ENCODE assay signal across 14 cellular contexts in the genomic region with DNA sequence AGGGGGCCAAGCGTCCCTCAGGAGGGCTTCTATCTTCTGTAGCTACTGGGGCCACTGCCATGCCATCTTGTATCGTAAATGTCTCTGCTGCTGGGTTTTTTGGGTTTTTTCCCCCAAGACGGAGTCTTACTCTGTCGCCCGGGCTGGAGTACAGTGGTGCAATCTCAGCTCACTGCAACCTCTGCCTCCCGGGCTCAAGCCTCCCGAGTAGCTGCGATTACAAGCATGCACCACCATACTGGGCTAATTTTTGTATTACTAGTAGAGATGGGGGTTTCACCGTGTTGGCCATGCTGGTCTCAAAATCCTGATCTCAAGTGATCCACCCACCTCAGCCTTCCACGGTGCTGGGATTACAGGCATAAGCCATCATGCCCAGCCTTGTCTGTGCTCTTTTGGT.
DNase-seq lines count a peak whose midpoint lies in the region; ATAC-seq, FAIRE-seq and TF ChIP-seq lines count a peak whose summit lies in the region.
"Had no signal": no experiment of that assay in that cellular context is flagged by ENCODE, and none has a peak within 500 bp of the region (broad histone marks: within the 10 kb centered on the region; RNA-seq: fewer than 3 reads in every experiment).

No MANE protein-coding gene starts in this region.

- H3K27me3 ChIP-seq in liver (ENCODE audit: control insufficient read depth in 4 of 4, insufficient read depth in 4 of 4, low read length in 3 of 4) (no peaks in the 10 kb centered on the region), trophoblast cell (ENCODE audit: insufficient read depth, low read length) (no peaks in the 10 kb centered on the region)
- H3K27me3 ChIP-seq: BLaER1 had no signal

- no peak overlapping the region for H3K4me2 ChIP-seq in A549
- no peak overlapping the region for H3K4me2 ChIP-seq in trophoblast cell (ENCODE audit: low read length)
- H3K4me2 ChIP-seq: BLaER1 had no signal

- TF ChIP-seq EP300 in A549 (IDR thresholded peaks at IDR 0.05), result no peak

- H3K9me3 ChIP-seq in A549 (no peaks in the 10 kb centered on the region), liver (ENCODE audit: control insufficient read depth in 4 of 4, low read length in 3 of 4) (no peaks in the 10 kb centered on the region), trophoblast cell (ENCODE audit: insufficient read depth, low read depth, low read length) (no peaks in the 10 kb centered on the region)
- H3K9me3 ChIP-seq: BLaER1, HAP-1 had no signal

- no peak overlapping the region for H3K14ac ChIP-seq in trophoblast cell (ENCODE audit: low read length)

- H3K4me1 ChIP-seq in A549 (peaks cover 44% of the 10 kb centered on the region), liver (ENCODE audit: control insufficient read depth in 4 of 4, insufficient read depth in 4 of 4, low read length in 3 of 4) (peaks cover 2 to 16% (median 6%) of the 10 kb centered on the region in 4 donors), trophoblast cell (ENCODE audit: control insufficient read depth in 1 of 2, insufficient read depth in 2 of 2, low read length in 2 of 2) (no peaks in the 10 kb centered on the region)
- H3K4me1 ChIP-seq: BLaER1, HAP-1 had no signal

- no peak overlapping the region for H3K23ac ChIP-seq in trophoblast cell (ENCODE audit: low read length)

- no peak overlapping the region for H4K12ac ChIP-seq in trophoblast cell (ENCODE audit: low read depth, low read length)

- ATAC-seq in A549 (no peak), GM19452 (IDR thresholded peaks at IDR 0.05; ENCODE audit: unreplicated experiment) (no peak)

- H2BK120ac ChIP-seq in trophoblast cell (ENCODE audit: insufficient read depth, low read length, poor library complexity), result no peak overlapping the region

- H4K91ac ChIP-seq in trophoblast cell (ENCODE audit: low read depth, low read length), result no peak overlapping the region

- H3K9ac ChIP-seq in liver (ENCODE audit: low read depth in 1 of 2, low read length in 2 of 2) (no peak overlapping the region), trophoblast cell (ENCODE audit: low read length) (no peak overlapping the region)
- H3K9ac ChIP-seq: BLaER1, GM23248 had no signal

- H3K18ac ChIP-seq in trophoblast cell (ENCODE audit: low read length), result no peak overlapping the region

- H3K79me1 ChIP-seq in trophoblast cell (ENCODE audit: low read length), result no peaks in the 10 kb centered on the region

- H2AFZ ChIP-seq in trophoblast cell (ENCODE audit: insufficient read depth, low read length, poor library complexity), result no peak overlapping the region
- H2AFZ ChIP-seq: GM23248 had no signal

- TF ChIP-seq CTCF in A549 (IDR thresholded peaks at IDR 0.05), result no peak
- TF ChIP-seq CTCF in VCaP (conservative IDR thresholded peaks at IDR 0.05), result no peak
- no peak for TF ChIP-seq CTCF in liver (IDR thresholded peaks at IDR 0.05; ENCODE audit: low read depth, low read length, missing input control)
- no peak for TF ChIP-seq CTCF in D721Med (IDR thresholded peaks at IDR 0.05; ENCODE audit: insufficient read depth, missing control alignments)

- H2BK12ac ChIP-seq in trophoblast cell (ENCODE audit: low read length), result no peak overlapping the region

- FAIRE-seq in A549 (lab: Jason Lieb, UNC) (no peak), D721Med (lab: Jason Lieb, UNC) (no peak)
- FAIRE-seq: G401.6 had no signal

- H3K27ac ChIP-seq in A549, result peak overlapping the region; percentile 87 to 91
- peak overlapping the region; percentile 16; the same call in 1 of the 2 replicates for H3K27ac ChIP-seq in VCaP
- H3K27ac ChIP-seq in liver (ENCODE audit: low read depth in 1 of 2, low read length in 2 of 2), result peak overlapping the region; percentile 45 to 62
- no peak overlapping the region for H3K27ac ChIP-seq in trophoblast cell (ENCODE audit: low read depth, low read length)
- H3K27ac ChIP-seq: 22Rv1, BLaER1, GM23248 had no signal

- TF ChIP-seq POLR2A in A549 (IDR thresholded peaks at IDR 0.05; ENCODE audit: low read length), result no peak

- DNase-seq in A549 (ENCODE audit: low read depth in 1 of 2, low spot score in 1 of 2), result no peak
- DNase-seq in trophoblast cell, result peak; percentile 54 to 64
- no peak for DNase-seq in NCI-H2107 (lab: John Stamatoyannopoulos, UW)
- DNase-seq in D721Med (ENCODE audit: insufficient read length, low spot score), result no peak
- DNase-seq in stimulated activated CD4-positive, alpha-beta T cell treated with anti-CD3 and anti-CD28 coated beads, Interleukin-15, amount 100 ng/mL, for 24 hours, result no peak
- DNase-seq: CD4-positive, alpha-beta memory T cell; GM23248 had no signal

- no peak for TF ChIP-seq RAD21 in A549 (conservative IDR thresholded peaks at IDR 0.05 in 1 of 2, IDR thresholded peaks at IDR 0.05 in 1 of 2)
- no peak for TF ChIP-seq RAD21 in liver (IDR thresholded peaks at IDR 0.05)

- H3K36me3 ChIP-seq in liver (ENCODE audit: control insufficient read depth in 4 of 4, insufficient read depth in 3 of 4, low read depth in 1 of 4, low read length in 3 of 4) (no peaks in the 10 kb centered on the region), trophoblast cell (ENCODE audit: control insufficient read depth in 1 of 2, insufficient read depth in 2 of 2, low read length in 2 of 2) (no peaks in the 10 kb centered on the region)
- H3K36me3 ChIP-seq: BLaER1, HAP-1 had no signal

- H4K8ac ChIP-seq in trophoblast cell (ENCODE audit: low read depth, low read length), result no peak overlapping the region

- WGBS in A549 (ENCODE audit: missing lambda C conversion rate), result 92% methylated on average over 10 of the region's 10 CpGs
- WGBS in liver, result 96% methylated on average over 10 of the region's 10 CpGs
- whole genome bisulfite sequencing in trophoblast cell (ENCODE audit: extremely low coverage, insufficient coverage, insufficient read length), result no CpG with 5 or more reads among the region's 10 CpGs

- CTCF ChIA-PET in A549 (lab: Yijun Ruan, JAX), result no interaction called here

- POLR2A ChIA-PET in A549 (lab: Yijun Ruan, JAX), result no interaction called here

- no peaks in the 10 kb centered on the region for H3K79me2 ChIP-seq in trophoblast cell (ENCODE audit: control insufficient read depth, insufficient read depth, low read length, poor library complexity)

- no peak overlapping the region for H3K4ac ChIP-seq in trophoblast cell (ENCODE audit: low read depth, low read length)

- no peak overlapping the region for H3K4me3 ChIP-seq in A549
- no peak overlapping the region for H3K4me3 ChIP-seq in liver (ENCODE audit: low read depth in 1 of 3, low read length in 3 of 3)
- no peak overlapping the region for H3K4me3 ChIP-seq in trophoblast cell (ENCODE audit: low read depth, low read length)
- H3K4me3 ChIP-seq: BLaER1, GM23248, HAP-1 had no signal

- no peak overlapping the region for H2BK5ac ChIP-seq in trophoblast cell (ENCODE audit: low read depth, low read length, poor library complexity)

- no peak overlapping the region for H2AK5ac ChIP-seq in trophoblast cell (ENCODE audit: low read length)

TF ChIP-seq in A549, 52 proteins besides CTCF, POLR2A, EP300 and RAD21:
- TF ChIP-seq PHF8 (IDR thresholded peaks at IDR 0.05; ENCODE audit: borderline replicate concordance, low read depth) (no peak), ZFP36 (IDR thresholded peaks at IDR 0.05; ENCODE audit: borderline replicate concordance, partially characterized antibody) (no peak)
- TF ChIP-seq, protein P1, sequence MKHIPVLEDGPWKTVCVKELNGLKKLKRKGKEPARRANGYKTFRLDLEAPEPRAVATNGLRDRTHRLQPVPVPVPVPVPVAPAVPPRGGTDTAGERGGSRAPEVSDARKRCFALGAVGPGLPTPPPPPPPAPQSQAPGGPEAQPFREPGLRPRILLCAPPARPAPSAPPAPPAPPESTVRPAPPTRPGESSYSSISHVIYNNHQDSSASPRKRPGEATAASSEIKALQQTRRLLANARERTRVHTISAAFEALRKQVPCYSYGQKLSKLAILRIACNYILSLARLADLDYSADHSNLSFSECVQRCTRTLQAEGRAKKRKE (CRISPR knock-in tag; IDR thresholded peaks at IDR 0.05; ENCODE audit: low read depth), result no peak

TF ChIP-seq in liver, 16 proteins besides CTCF, POLR2A, EP300 and RAD21:
- TF ChIP-seq FOXA1 (IDR thresholded peaks at IDR 0.05), result no peak
- TF ChIP-seq HNF4G (IDR thresholded peaks at IDR 0.05), result no peak
- TF ChIP-seq YY1 (IDR thresholded peaks at IDR 0.05), result no peak
- TF ChIP-seq EGR1 (IDR thresholded peaks at IDR 0.05; ENCODE audit: low read depth in 2 of 2), result no peak

Comparison
In these comparisons a context has a peak if more than half of its experiments do, and no peak if none do; other contexts are left out.
1. DNase-seq: peak in trophoblast cell (2 of 2); none in A549 (0 of 2), NCI-H2107 (single experiment), D721Med (single experiment) and stimulated activated CD4-positive, alpha-beta T cell treated with anti-CD3 and anti-CD28 coated beads, Interleukin-15, amount 100 ng/mL, for 24 hours (single experiment).